8 cellular contexts compared by ENCODE assay signal in the genomic region with DNA sequence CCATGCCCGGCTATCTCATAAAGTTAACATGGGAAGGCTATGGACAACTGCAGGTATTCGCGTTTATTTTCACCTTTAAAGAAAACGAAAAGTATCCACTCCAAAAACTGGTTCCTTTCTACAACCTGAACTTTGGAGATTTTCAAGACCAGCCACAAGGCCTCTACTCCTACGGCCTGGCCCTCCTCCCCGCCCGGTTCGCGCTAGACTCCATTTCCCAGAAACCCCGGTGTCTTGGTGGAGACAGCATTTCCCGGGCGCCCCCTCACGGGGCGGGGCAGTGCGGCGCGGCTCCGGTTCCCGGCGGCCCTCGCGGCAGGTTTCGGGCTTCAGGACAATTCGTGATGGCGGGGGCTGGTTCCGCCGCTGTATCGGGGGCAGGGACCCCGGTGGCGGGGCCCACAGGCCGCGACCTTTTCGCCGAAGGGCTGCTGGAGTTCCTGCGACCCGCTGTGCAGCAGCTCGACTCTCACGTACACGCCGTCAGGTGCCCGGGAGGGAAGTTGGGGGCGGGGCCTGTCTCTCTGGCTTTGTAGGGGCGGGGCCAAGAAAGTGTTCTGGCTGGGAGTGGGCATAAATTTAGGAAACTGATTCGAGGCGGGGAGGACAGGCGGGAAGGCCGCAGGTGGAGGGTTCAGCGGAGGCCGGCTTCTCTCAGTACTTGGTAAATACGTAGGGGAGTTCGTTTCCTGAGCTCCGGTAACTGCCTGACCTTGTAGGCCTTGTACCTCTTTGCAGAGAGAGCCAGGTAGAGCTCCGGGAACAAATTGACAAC. TPM values are rescaled to one million over a fixed set of nuclear protein-coding genes. Genes with fewer than 3 reads are reported as not detected.
DNase-seq lines count a peak whose midpoint lies in the region; ATAC-seq and TF ChIP-seq lines count a peak whose summit lies in the region.

A gene with protein sequence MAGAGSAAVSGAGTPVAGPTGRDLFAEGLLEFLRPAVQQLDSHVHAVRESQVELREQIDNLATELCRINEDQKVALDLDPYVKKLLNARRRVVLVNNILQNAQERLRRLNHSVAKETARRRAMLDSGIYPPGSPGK (plus strand): TSS at position 304 of the 775 bp plus-strand sequence. CDS start 41 bp downstream, at position 345.

- ATAC-seq in GM21717 (IDR thresholded peaks at IDR 0.05; ENCODE audit: unreplicated experiment), result peak; percentile 88
- ATAC-seq in activated T-cell treated with anti-CD3 and anti-CD28 coated beads, Interleukin-2, amount 50 U/mL, for 4 hours, result peak; percentile 97

- H3K27me3 ChIP-seq in Peyer's patch, result no peaks in the 10 kb centered on the region
- H3K27me3 ChIP-seq in esophagus (ENCODE audit: control insufficient read depth in 1 of 2, insufficient read depth in 2 of 2, low read length in 2 of 2), result no peaks in the 10 kb centered on the region
- no peaks in the 10 kb centered on the region for H3K27me3 ChIP-seq in muscle layer of duodenum (ENCODE audit: low read depth, low read length)

- DNase-seq in DMS53 treated with DMSO at 0.1 percent for 48 hours (lab: John Stamatoyannopoulos, UW; ENCODE audit: unreplicated experiment) (peak; percentile 84), KBM-7 (peak; percentile 93), Peyer's patch (peak; percentile 93 to 96 (median 95))
- DNase-seq in activated T-cell treated with anti-CD3 and anti-CD28 coated beads, Interleukin-2, amount 50 U/mL, for 4 hours, result peak; percentile 84
- DNase-seq in stimulated activated CD8-positive, alpha-beta memory T cell treated with anti-CD3 and anti-CD28 coated beads, Interleukin-7, amount 100 ng/mL, for 4 hours (ENCODE audit: low read depth in 2 of 2), result peak; percentile 80 to 88

- peaks cover 17% of the 10 kb centered on the region for H3K36me3 Mint-ChIP-seq in activated T-cell treated with anti-CD3 and anti-CD28 coated beads, Interleukin-2, amount 50 U/mL, for 4 hours (ENCODE audit: insufficient read depth)

- H3K4me3 ChIP-seq in Peyer's patch (peak within 1 kb of the TSS; percentile 68 to 89 (median 80)), esophagus (ENCODE audit: low read depth in 1 of 2, low read length in 2 of 2) (peak within 1 kb of the TSS; percentile 76 to 92), muscle layer of duodenum (ENCODE audit: low read depth in 1 of 2, low read length in 2 of 2) (peak within 1 kb of the TSS; percentile 88 to 96)

- peak in 4 of 6 experiments; percentile 7 to 33 (median 24) for TF ChIP-seq CTCF in Peyer's patch (IDR thresholded peaks at IDR 0.05)

- H3K4me1 Mint-ChIP-seq in activated T-cell treated with anti-CD3 and anti-CD28 coated beads, Interleukin-2, amount 50 U/mL, for 4 hours (ENCODE audit: low read depth), result peaks cover 11% of the 10 kb centered on the region

- H3K4me3 Mint-ChIP-seq in activated T-cell treated with anti-CD3 and anti-CD28 coated beads, Interleukin-2, amount 50 U/mL, for 4 hours, result peak within 1 kb of the TSS; percentile 91

- H3K4me1 ChIP-seq in Peyer's patch, result peaks cover 0 to 9% (median 0%) of the 10 kb centered on the region in 4 donors
- peaks cover 0 to 2% of the 10 kb centered on the region in 2 donors for H3K4me1 ChIP-seq in esophagus (ENCODE audit: control insufficient read depth in 2 of 2, insufficient read depth in 2 of 2, low read length in 1 of 2)
- H3K4me1 ChIP-seq in muscle layer of duodenum (ENCODE audit: control insufficient read depth in 1 of 2, insufficient read depth in 2 of 2, low read length in 2 of 2), result peaks cover 7 to 11% of the 10 kb centered on the region in 2 donors

- H3K36me3 ChIP-seq in Peyer's patch (peaks cover 0 to 31% (median 0%) of the 10 kb centered on the region in 3 donors), esophagus (ENCODE audit: control insufficient read depth in 2 of 2, insufficient read depth in 2 of 2, low read length in 1 of 2) (peaks cover 7 to 8% of the 10 kb centered on the region in 2 donors), muscle layer of duodenum (ENCODE audit: control insufficient read depth in 1 of 2, insufficient read depth in 2 of 2, low read length in 2 of 2) (peaks cover 24 to 29% of the 10 kb centered on the region in 2 donors)

- TF ChIP-seq POLR2A in Peyer's patch (IDR thresholded peaks at IDR 0.05), result peak; percentile 54 to 60

- no peaks in the 10 kb centered on the region for H3K27me3 Mint-ChIP-seq in activated T-cell treated with anti-CD3 and anti-CD28 coated beads, Interleukin-2, amount 50 U/mL, for 4 hours (ENCODE audit: low read depth)

- 2 to 3% methylated on average over 53 of the region's 53 CpGs for WGBS in esophagus, 2 donors

- H3K9me3 ChIP-seq in Peyer's patch (no peaks in the 10 kb centered on the region), esophagus (ENCODE audit: control insufficient read depth in 2 of 2, insufficient read depth in 1 of 2, low read depth in 1 of 2, low read length in 1 of 2) (no peaks in the 10 kb centered on the region), muscle layer of duodenum (ENCODE audit: control insufficient read depth in 1 of 2, low read length in 2 of 2) (no peaks in the 10 kb centered on the region)

- H3K27ac ChIP-seq in Peyer's patch, result peak within 1 kb of the TSS; percentile 89 to 96 (median 95)
- H3K27ac ChIP-seq in esophagus (ENCODE audit: low read depth in 2 of 2, low read length in 1 of 2), result peak within 1 kb of the TSS; percentile 93 to 95
- H3K27ac ChIP-seq in muscle layer of duodenum (ENCODE audit: low read length), result peak within 1 kb of the TSS; percentile 86

- H3K9me3 Mint-ChIP-seq in activated T-cell treated with anti-CD3 and anti-CD28 coated beads, Interleukin-2, amount 50 U/mL, for 4 hours, result no peaks in the 10 kb centered on the region

- in situ Hi-C loops in KBM-7 (cut with MboI; ENCODE audit: low pct_unique_long_range_greater_than_20kb, low sequenced_read_pairs), result no loop called here

RNA-seq across cellular contexts. Expression of the gene that starts here (rescaled TPM):
- 10 to 100 TPM; 15.4 to 29.7 (median 28.1) TPM for total RNA-seq in Peyer's patch
- total RNA-seq in activated T-cell treated with anti-CD3 and anti-CD28 coated beads, Interleukin-2, amount 50 U/mL, for 4 hours, result 10 to 100 TPM; 32.1 to 36.8 (median 32.7) TPM
- polyA plus RNA-seq in esophagus, result 10 to 100 TPM; 20.0 to 35.3 TPM

Comparison
In these comparisons a context has a peak if more than half of its experiments do, and no peak if none do; other contexts are left out.
1. Peak in every context shown above with its lines: DNase-seq, ATAC-seq, H3K4me3 ChIP-seq and H3K27ac ChIP-seq.